ENCODE assay signal across 18 cellular contexts in the genomic region with DNA sequence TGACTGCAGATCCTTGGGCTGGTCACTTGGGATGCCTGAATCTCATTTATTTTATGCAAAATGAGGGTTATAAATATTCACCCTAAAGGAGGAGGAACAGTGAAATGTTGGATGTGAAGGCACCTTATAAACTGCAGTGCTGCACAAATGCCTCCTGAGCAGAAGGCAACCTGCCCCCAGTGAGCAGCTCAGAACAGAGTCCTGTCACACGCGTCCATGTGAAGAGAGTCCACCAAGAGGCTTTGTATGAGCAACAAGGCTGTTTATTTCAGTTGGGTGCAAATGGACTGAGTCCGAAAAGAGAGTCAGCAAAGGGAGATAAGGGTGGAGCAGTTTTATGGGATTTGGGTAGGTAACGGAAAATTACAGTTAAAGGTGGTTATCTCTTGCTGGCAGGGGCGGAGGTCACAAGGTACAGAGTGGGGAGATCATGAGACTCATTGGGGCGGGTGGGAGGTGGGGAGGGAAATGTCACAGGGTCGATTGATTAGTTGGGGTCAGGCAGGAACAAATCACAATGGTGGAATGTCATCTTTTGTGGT. TPM values are rescaled to one million over a fixed set of nuclear protein-coding genes. Genes with fewer than 3 reads are reported as not detected.
DNase-seq lines count a peak whose midpoint lies in the region; ATAC-seq and TF ChIP-seq lines count a peak whose summit lies in the region.
"Had no signal": no experiment of that assay in that cellular context is flagged by ENCODE, and none has a peak within 500 bp of the region (broad histone marks: within the 10 kb centered on the region; RNA-seq: fewer than 3 reads in every experiment).

No MANE protein-coding gene starts in this region.

- H3K27ac ChIP-seq in RWPE2 (ENCODE audit: poor library complexity, severe bottlenecking): peak overlapping the region; percentile 67
- H3K27ac ChIP-seq: BLaER1 treated with 17β-estradiol and CSF1 and Interleukin-3, amounts not matched to agents 10 nM and 100 nM had no signal

- TF ChIP-seq POLR2A in erythroblast (IDR thresholded peaks at IDR 0.05; ENCODE audit: low read length): no peak

- H3K27me3 ChIP-seq in RWPE2 (ENCODE audit: insufficient read depth, poor library complexity, severe bottlenecking): no peaks in the 10 kb centered on the region
- H3K27me3 ChIP-seq: BLaER1 treated with 17β-estradiol and CSF1 and Interleukin-3, amounts not matched to agents 10 nM and 100 nM had no signal

- no peak overlapping the region for H3K4me3 ChIP-seq in RWPE2 (ENCODE audit: severe bottlenecking)
- H3K4me3 ChIP-seq: BLaER1 treated with 17β-estradiol and CSF1 and Interleukin-3, amounts not matched to agents 10 nM and 100 nM; GM23338 had no signal

- peaks cover 18% of the 10 kb centered on the region for H3K4me1 Mint-ChIP-seq in osteocyte (ENCODE audit: unreplicated experiment)

- DNase-seq in HUDEP-2 (lab: John Stamatoyannopoulos, UW; ENCODE audit: unreplicated experiment in 76 of 76) (peak in 63 of 76 experiments; percentile 1 to 93 (median 33)), RWPE2 (ENCODE audit: low spot score) (no peak), erythroblast (lab: John Stamatoyannopoulos, UW) (peak; percentile 36 to 80), osteocyte (ENCODE audit: extremely low spot score, unreplicated experiment) (peak; percentile 36), iPS-NIHi11 (ENCODE audit: low spot score) (no peak)
- DNase-seq: 8988T; CD8-positive, alpha-beta T cell; COR-L47; DMS 273 treated with DMSO at 0.1 percent for 48 hours; DMS53; DND-41; EL; HCEC 1CT had no signal

- peaks cover 21% of the 10 kb centered on the region for H3K4me1 ChIP-seq in RWPE2 (ENCODE audit: insufficient read depth, poor library complexity, severe bottlenecking)

- H3K27ac Mint-ChIP-seq in osteocyte (ENCODE audit: unreplicated experiment): no peak overlapping the region
- H3K27ac Mint-ChIP-seq: B cell; CD8-positive, alpha-beta T cell; GM23338 had no signal

- H3K9me3 ChIP-seq in RWPE2 (ENCODE audit: severe bottlenecking): no peaks in the 10 kb centered on the region

- TF ChIP-seq CTCF in RWPE2 (IDR thresholded peaks at IDR 0.05; ENCODE audit: poor library complexity, severe bottlenecking) (no peak), osteocyte (IDR thresholded peaks at IDR 0.05) (no peak)

- H3K36me3 ChIP-seq in RWPE2 (ENCODE audit: low read depth): no peaks in the 10 kb centered on the region

- H3K4me3 Mint-ChIP-seq in osteocyte (ENCODE audit: unreplicated experiment): no peak overlapping the region
- H3K4me3 Mint-ChIP-seq: B cell; CD8-positive, alpha-beta T cell; GM23338 had no signal

- no peaks in the 10 kb centered on the region for H3K27me3 Mint-ChIP-seq in osteocyte (ENCODE audit: unreplicated experiment)
- H3K27me3 Mint-ChIP-seq: B cell had no signal

- no peaks in the 10 kb centered on the region for H3K36me3 Mint-ChIP-seq in osteocyte (ENCODE audit: unreplicated experiment)
- H3K36me3 Mint-ChIP-seq: CD8-positive, alpha-beta T cell had no signal

- no peak for ATAC-seq in RWPE2 (ENCODE audit: low read depth)
- ATAC-seq in GM18517 (IDR thresholded peaks at IDR 0.05; ENCODE audit: unreplicated experiment): no peak
- no peak for ATAC-seq in HG02642 (IDR thresholded peaks at IDR 0.05; ENCODE audit: poor library complexity, unreplicated experiment)
- ATAC-seq: CD8-positive, alpha-beta T cell; GM23338 had no signal

- H3K9me3 Mint-ChIP-seq in osteocyte (ENCODE audit: unreplicated experiment): no peaks in the 10 kb centered on the region
- H3K9me3 Mint-ChIP-seq: CD8-positive, alpha-beta T cell; GM23338 had no signal

RNA-seq across cellular contexts. Expression of a gene that starts 53.5 kb away (rescaled TPM):
- total RNA-seq in osteocyte: 48.3 and 50.9 TPM in 2 replicates

Comparison
In these comparisons a context has a peak if more than half of its experiments do, and no peak if none do; other contexts are left out.
1. DNase-seq: peak in HUDEP-2 (63 of 76), erythroblast (2 of 2) and osteocyte (single experiment); none in RWPE2 (single experiment) and iPS-NIHi11 (single experiment).